ENCODE assay signal across 8 cellular contexts in genomic region chr3:100761211-100761921, GRCh38.
DNase-seq lines count a peak whose midpoint lies in the region; ATAC-seq and TF ChIP-seq lines count a peak whose summit lies in the region.

No MANE protein-coding gene starts in this region.

- peak; percentile 20; the same call in 1 of the 2 replicates for TF ChIP-seq CTCF in C4-2B (conservative IDR thresholded peaks at IDR 0.05)
- TF ChIP-seq CTCF in nephron (IDR thresholded peaks at IDR 0.05; ENCODE audit: unreplicated experiment in 3 of 3) = peak in 1 of 3 experiments; percentile 8

- H3K9me3 Mint-ChIP-seq in nephron = no peaks in the 10 kb centered on the region

- H3K4me1 Mint-ChIP-seq in nephron = peaks cover 69% of the 10 kb centered on the region

- ATAC-seq in GM18867 (IDR thresholded peaks at IDR 0.05; ENCODE audit: unreplicated experiment) = peak; percentile 91
- ATAC-seq in HG03039 (IDR thresholded peaks at IDR 0.05; ENCODE audit: unreplicated experiment) = peak; percentile 83
- peak; percentile 53; the same call in 2 of the 3 replicates for ATAC-seq in SK-N-SH treated with all-trans-retinoic acid at 6 μM for 48 hours

- no peaks in the 10 kb centered on the region for H3K27me3 Mint-ChIP-seq in nephron (ENCODE audit: low read depth)

- H3K36me3 Mint-ChIP-seq in nephron (ENCODE audit: low read depth) = no peaks in the 10 kb centered on the region

- peak overlapping the region; percentile 49 to 93 (median 58) for H3K27ac Mint-ChIP-seq in nephron

- no peak overlapping the region for H3K4me3 Mint-ChIP-seq in nephron

- H3K27ac ChIP-seq in C4-2B = no peak overlapping the region

- DNase-seq in GM03348 (ENCODE audit: low spot score) (no peak), NOMO-1 treated with DMSO at 0.1 percent for 48 hours (lab: John Stamatoyannopoulos, UW; ENCODE audit: unreplicated experiment) (no peak)
- DNase-seq in stimulated activated naive CD4-positive, alpha-beta T cell treated with Interleukin-2 at 50 U/mL for 16 hours (lab: John Stamatoyannopoulos, UW) = no peak

TF ChIP-seq in SK-N-SH treated with all-trans-retinoic acid at 6 μM for 48 hours, 23 proteins besides CTCF, POLR2A, EP300 and RAD21:
- no peak for TF ChIP-seq TOX (CRISPR knock-in tag; IDR thresholded peaks at IDR 0.05; ENCODE audit: borderline replicate concordance)
